8 cellular contexts compared by ENCODE assay signal in genomic region chr11:65329944-65330403, GRCh38. TPM values are rescaled to one million over a fixed set of nuclear protein-coding genes. Genes with fewer than 3 reads are reported as not detected.
DNase-seq lines count a peak whose midpoint lies in the region; ATAC-seq and TF ChIP-seq lines count a peak whose summit lies in the region.

No MANE protein-coding gene starts in this region.

- peaks cover 11 to 22% (median 15%) of the 10 kb centered on the region in 4 donors for H3K4me1 ChIP-seq in upper lobe of left lung

- no peaks in the 10 kb centered on the region for H3K36me3 ChIP-seq in upper lobe of left lung

- no peak overlapping the region for H3K27ac Mint-ChIP-seq in activated naive CD4-positive, alpha-beta T cell treated with anti-CD3 and anti-CD28 coated beads, Interleukin-2, amount 10 ng/mL, durations not matched to agents 7 days and 5 days

- H3K9me3 ChIP-seq in upper lobe of left lung = no peaks in the 10 kb centered on the region

- H3K9me3 Mint-ChIP-seq in activated naive CD4-positive, alpha-beta T cell treated with anti-CD3 and anti-CD28 coated beads, Interleukin-2, amount 10 ng/mL, durations not matched to agents 7 days and 5 days = no peaks in the 10 kb centered on the region

- TF ChIP-seq EP300 in upper lobe of left lung (IDR thresholded peaks at IDR 0.05) = no peak

- CTCF ChIA-PET in activated naive CD4-positive, alpha-beta T cell treated with anti-CD3 and anti-CD28 coated beads, Interleukin-2, amount 10 ng/mL, durations not matched to agents 7 days and 5 days (lab: Charles Lee) = interaction anchor here (0.7 to 8.7 kb wide), 25 partner anchors 9 to 182 kb away, joined by 3 to 125 read pairs (median 4); partner anchors contain the start of gene CDC42EP2

- H3K36me3 Mint-ChIP-seq in activated naive CD4-positive, alpha-beta T cell treated with anti-CD3 and anti-CD28 coated beads, Interleukin-2, amount 10 ng/mL, durations not matched to agents 7 days and 5 days = peaks cover 2% of the 10 kb centered on the region

- no peak for TF ChIP-seq POLR2A in upper lobe of left lung (IDR thresholded peaks at IDR 0.05)

- ATAC-seq in upper lobe of left lung (ENCODE audit: low FRiP score in 2 of 2) (peak; percentile 64 to 74), GM21515 (IDR thresholded peaks at IDR 0.05; ENCODE audit: unreplicated experiment) (no peak)

- H3K4me3 ChIP-seq in upper lobe of left lung = no peak overlapping the region

- peaks cover 11% of the 10 kb centered on the region for H3K27me3 Mint-ChIP-seq in activated naive CD4-positive, alpha-beta T cell treated with anti-CD3 and anti-CD28 coated beads, Interleukin-2, amount 10 ng/mL, durations not matched to agents 7 days and 5 days

- peak; percentile 67 to 79 (median 73) for TF ChIP-seq CTCF in upper lobe of left lung (IDR thresholded peaks at IDR 0.05)

- intact Hi-C loops in head of caudate nucleus (cut with DNase I) (no loop called here), posterior cingulate gyrus (cut with DNase I) (loop anchor here (1.0 kb wide), 1 partner anchor 55 kb away; no protein-coding TSS in a partner anchor)

- H3K27ac ChIP-seq in upper lobe of left lung = peak overlapping the region in 1 of 4 donors; percentile 52

- H3K27me3 ChIP-seq in upper lobe of left lung = no peaks in the 10 kb centered on the region

- peaks cover 19% of the 10 kb centered on the region for H3K4me1 Mint-ChIP-seq in activated naive CD4-positive, alpha-beta T cell treated with anti-CD3 and anti-CD28 coated beads, Interleukin-2, amount 10 ng/mL, durations not matched to agents 7 days and 5 days

- H3K4me3 Mint-ChIP-seq in activated naive CD4-positive, alpha-beta T cell treated with anti-CD3 and anti-CD28 coated beads, Interleukin-2, amount 10 ng/mL, durations not matched to agents 7 days and 5 days = no peak overlapping the region

- 8% methylated on average over 13 of the region's 13 CpGs for WGBS in upper lobe of left lung, 2 donors

- DNase-seq in Daoy (ENCODE audit: low read depth) (peak; percentile 84), NCI-H1048 (lab: John Stamatoyannopoulos, UW) (peak; percentile 70), SK-N-DZ (ENCODE audit: low spot score) (peak; percentile 89), head of caudate nucleus (peak; percentile 38 to 99 (median 90)), posterior cingulate gyrus (peak in 7 of 10 donors; percentile 79 to 93 (median 85)), upper lobe of left lung (peak in 1 of 2 donors; percentile 90)
- peak; percentile 88 for DNase-seq in activated naive CD4-positive, alpha-beta T cell treated with anti-CD3 and anti-CD28 coated beads, Interleukin-2, amount 10 ng/mL, durations not matched to agents 7 days and 5 days

RNA-seq across cellular contexts. Expression of gene DPF2, which starts 3.7 kb away (rescaled TPM):
- total RNA-seq in Daoy (2014; rRNA removed; shearing (Covaris generic)) = 47.7 and 47.8 TPM in 2 replicates
- polyA plus RNA-seq in SK-N-DZ (2014; cell fraction: cytosol; rRNA removed) = 41.3 and 44.7 TPM in 2 replicates
- polyA plus RNA-seq in SK-N-DZ (2014; cell fraction: nucleus; rRNA removed) = 38.9 and 45.8 TPM in 2 replicates
- 10 to 100 TPM; 32.1 to 68.1 (median 54.7) TPM for total RNA-seq in upper lobe of left lung

RNA-seq across cellular contexts. Expression of gene CDC42EP2, which starts 15.3 kb away (rescaled TPM):
- total RNA-seq in Daoy (2014; rRNA removed; shearing (Covaris generic)) = 2.8 and 2.9 TPM in 2 replicates
- polyA plus RNA-seq in SK-N-DZ (2014; cell fraction: cytosol; rRNA removed) = 0.08 and 0.54 TPM in 2 replicates
- polyA plus RNA-seq in SK-N-DZ (2014; cell fraction: nucleus; rRNA removed) = 0.64 and 0.82 TPM in 2 replicates
- total RNA-seq in upper lobe of left lung = 10 to 100 TPM in 5 of 6 donors, 1 to 10 TPM in 1; 7.7 to 45.2 (median 14.6) TPM

RNA-seq across cellular contexts. Expression of gene TIGD3, which starts 24.6 kb away (rescaled TPM):
- 0.34 and 0.42 TPM in 2 replicates for total RNA-seq in Daoy (2014; rRNA removed; shearing (Covaris generic))
- 6.0 and 6.7 TPM in 2 replicates for polyA plus RNA-seq in SK-N-DZ (2014; cell fraction: cytosol; rRNA removed)
- polyA plus RNA-seq in SK-N-DZ (2014; cell fraction: nucleus; rRNA removed) = 4.2 and 5.5 TPM in 2 replicates
- under 1 TPM in 4 of 6 donors, not detected in 2; 0.15 to 0.51 (median 0.35) TPM for total RNA-seq in upper lobe of left lung

RNA-seq across cellular contexts. Expression of gene SLC25A45, which starts 52.5 kb away (rescaled TPM):
- 0.23 TPM in 1 of 2 replicates, not detected in the other for total RNA-seq in Daoy (2014; rRNA removed; shearing (Covaris generic))
- polyA plus RNA-seq in SK-N-DZ (2014; cell fraction: cytosol; rRNA removed) = 2.4 and 3.9 TPM in 2 replicates
- polyA plus RNA-seq in SK-N-DZ (2014; cell fraction: nucleus; rRNA removed) = 2.0 and 7.1 TPM in 2 replicates
- total RNA-seq in upper lobe of left lung = 10 to 100 TPM in 4 of 6 donors, 1 to 10 TPM in 2; 5.5 to 40.8 (median 19.4) TPM

RNA-seq across cellular contexts. Expression of gene FRMD8, which starts 56.5 kb away (rescaled TPM):
- total RNA-seq in Daoy (2014; rRNA removed; shearing (Covaris generic)) = 48.9 and 62.3 TPM in 2 replicates
- polyA plus RNA-seq in SK-N-DZ (2014; cell fraction: cytosol; rRNA removed) = 25.3 and 31.8 TPM in 2 replicates
- 28.6 and 39.3 TPM in 2 replicates for polyA plus RNA-seq in SK-N-DZ (2014; cell fraction: nucleus; rRNA removed)
- 10 to 100 TPM; 31.4 to 77.5 (median 45.8) TPM for total RNA-seq in upper lobe of left lung
